Comparison of ENCODE assay signal across 8 cellular contexts in the genomic region with DNA sequence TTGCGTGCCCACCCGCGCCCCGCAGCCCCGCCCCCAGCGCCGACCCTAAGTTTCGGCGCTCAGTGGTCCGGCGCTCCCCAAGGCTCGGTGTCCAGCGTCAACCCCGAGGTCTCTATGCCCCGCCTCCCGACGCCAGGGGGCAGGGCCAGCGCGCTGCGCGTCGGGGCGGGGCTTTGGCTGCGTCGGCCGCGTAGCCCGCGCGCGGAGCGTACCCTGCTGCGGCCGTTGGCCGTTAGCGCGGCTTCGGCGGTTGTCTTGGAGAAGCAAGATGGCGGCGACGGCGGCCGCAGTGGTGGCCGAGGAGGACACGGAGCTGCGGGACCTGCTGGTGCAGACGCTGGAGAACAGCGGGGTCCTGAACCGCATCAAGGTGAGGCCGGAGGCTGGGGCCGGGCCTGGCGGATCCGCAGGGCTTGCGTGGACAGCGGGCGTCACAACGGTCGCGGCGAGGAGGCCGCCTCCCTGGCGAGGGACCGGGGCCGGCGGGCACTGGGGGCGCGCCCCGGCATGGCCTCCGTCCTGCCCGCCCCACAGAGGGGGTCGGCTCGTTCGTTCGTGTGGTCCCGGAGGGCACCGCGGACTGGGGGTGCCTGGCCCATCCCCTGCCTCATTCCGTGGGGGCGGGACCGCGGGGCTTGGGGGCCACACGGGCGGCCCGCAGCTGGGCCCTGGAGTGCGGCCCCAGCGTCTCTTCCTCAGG. TPM values are rescaled to one million over a fixed set of nuclear protein-coding genes. Genes with fewer than 3 reads are reported as not detected.
DNase-seq lines count a peak whose midpoint lies in the region; ATAC-seq and TF ChIP-seq lines count a peak whose summit lies in the region.

A gene with protein sequence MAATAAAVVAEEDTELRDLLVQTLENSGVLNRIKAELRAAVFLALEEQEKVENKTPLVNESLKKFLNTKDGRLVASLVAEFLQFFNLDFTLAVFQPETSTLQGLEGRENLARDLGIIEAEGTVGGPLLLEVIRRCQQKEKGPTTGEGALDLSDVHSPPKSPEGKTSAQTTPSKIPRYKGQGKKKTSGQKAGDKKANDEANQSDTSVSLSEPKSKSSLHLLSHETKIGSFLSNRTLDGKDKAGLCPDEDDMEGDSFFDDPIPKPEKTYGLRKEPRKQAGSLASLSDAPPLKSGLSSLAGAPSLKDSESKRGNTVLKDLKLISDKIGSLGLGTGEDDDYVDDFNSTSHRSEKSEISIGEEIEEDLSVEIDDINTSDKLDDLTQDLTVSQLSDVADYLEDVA (plus strand): TSS at position 253 of the 700 bp plus-strand sequence. CDS start 16 bp downstream, at position 269.

- no peaks in the 10 kb centered on the region for H3F3A ChIP-seq in OCI-LY1 (ENCODE audit: insufficient read depth, low read length)

- H3K36me3 ChIP-seq in HUES64 (ENCODE audit: insufficient read depth, low read length) (peaks cover 60% of the 10 kb centered on the region), OCI-LY1 (ENCODE audit: insufficient read depth, low read length) (peaks cover 29% of the 10 kb centered on the region)

- H3K9ac ChIP-seq in HUES64 (ENCODE audit: low read depth, low read length) (peak within 1 kb of the TSS; percentile 95), OCI-LY1 (ENCODE audit: low read length) (peak within 1 kb of the TSS; percentile 89)

- peak; percentile 82 for ATAC-seq in GM21447 (IDR thresholded peaks at IDR 0.05; ENCODE audit: unreplicated experiment)

- under 1% methylated on average over 87 of the region's 87 CpGs for WGBS in HUES64

- H3K4me1 ChIP-seq in HUES64 (ENCODE audit: insufficient read depth, low read length) (peaks cover 15% of the 10 kb centered on the region), OCI-LY1 (ENCODE audit: insufficient read depth, low read length, severe bottlenecking) (peaks cover 37% of the 10 kb centered on the region)

- H4K20me1 ChIP-seq in OCI-LY1 (ENCODE audit: insufficient read depth, low read length) = no peaks in the 10 kb centered on the region

- DNase-seq in COR-L47 (lab: John Stamatoyannopoulos, UW) (peak; percentile 85), epidermal melanocyte (ENCODE audit: insufficient read length, low spot score) (peak; percentile 91), middle frontal gyrus (ENCODE audit: extremely low spot score, low spot score) (peak; percentile 95)
- peak; percentile 95 for DNase-seq in activated CD8-positive, alpha-beta memory T cell treated with anti-CD3 and anti-CD28 coated beads, Interleukin-2, amount 50 U/mL, for 48 hours
- DNase-seq in stimulated activated CD8-positive, alpha-beta memory T cell treated with anti-CD3 and anti-CD28 coated beads, Interleukin-2, amount 100 ng/mL, for 1 hour (ENCODE audit: low read depth in 2 of 2) = peak; percentile 83

- no peaks in the 10 kb centered on the region for H3K9me3 ChIP-seq in HUES64 (ENCODE audit: insufficient read depth, low read depth, low read length)
- no peaks in the 10 kb centered on the region for H3K9me3 ChIP-seq in OCI-LY1 (ENCODE audit: low read length)

- H3K4me3 ChIP-seq in HUES64 (ENCODE audit: low read length) (peak within 1 kb of the TSS; percentile 99), OCI-LY1 (ENCODE audit: low read depth, low read length, poor library complexity, severe bottlenecking) (peak within 1 kb of the TSS; percentile 92)

- peak within 1 kb of the TSS; percentile 79 for H3K27ac ChIP-seq in HUES64 (ENCODE audit: low read depth, low read length)
- H3K27ac ChIP-seq in OCI-LY1 (ENCODE audit: low read depth, low read length, poor library complexity, severe bottlenecking) = peak within 1 kb of the TSS; percentile 2

- H2AFZ ChIP-seq in OCI-LY1 (ENCODE audit: low read length) = no peak within 1 kb of the TSS

- H3K9me2 ChIP-seq in OCI-LY1 (ENCODE audit: low read depth, low read length) = no peaks in the 10 kb centered on the region

- H3K4me2 ChIP-seq in OCI-LY1 (ENCODE audit: low read length) = peak within 1 kb of the TSS; percentile 93

- peaks cover 20% of the 10 kb centered on the region; the same call in 1 of the 2 replicates for H3K79me2 ChIP-seq in OCI-LY1 (ENCODE audit: insufficient read depth, low read length)

- TF ChIP-seq CTCF in OCI-LY1 (IDR thresholded peaks at IDR 0.05; ENCODE audit: low read length) = no peak

- H3K27me3 ChIP-seq in HUES64 (ENCODE audit: insufficient read depth, low read length) = no peaks in the 10 kb centered on the region
- no peaks in the 10 kb centered on the region for H3K27me3 ChIP-seq in OCI-LY1 (ENCODE audit: insufficient read depth, low read length)

RNA-seq across cellular contexts. Expression of the gene that starts here (rescaled TPM):
- 27.3 TPM for polyA plus RNA-seq in HUES64 (2013, experiment 1 of 2)
- polyA plus RNA-seq in HUES64 (2013, experiment 2 of 2) = 25.0 TPM

Comparison
In these comparisons a context has a peak if more than half of its experiments do, and no peak if none do; other contexts are left out.
1. Peak in every context shown above with its lines: DNase-seq, ATAC-seq, H3K4me3 ChIP-seq and H3K27ac ChIP-seq.